In the genomic region with DNA sequence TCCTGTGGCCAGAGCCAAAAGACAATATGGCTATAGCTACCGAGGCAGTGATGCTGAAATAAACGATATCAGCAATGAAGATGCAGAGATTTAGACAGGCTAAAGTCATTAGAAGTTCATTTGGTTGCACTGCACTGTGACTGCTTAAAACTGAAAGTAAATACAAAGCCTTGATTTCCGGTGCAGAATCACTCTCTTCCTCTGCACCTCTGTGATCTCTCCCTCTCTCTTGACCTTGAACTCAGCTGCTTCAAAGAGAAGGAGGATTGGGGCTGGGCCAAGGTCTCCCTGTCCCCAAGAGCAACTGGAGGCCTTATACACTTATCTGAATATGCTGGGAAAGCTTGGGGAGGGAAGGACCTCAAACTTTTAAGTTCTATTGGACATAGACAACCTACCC, we compare ENCODE assay signal across 11 cellular contexts. TPM values are rescaled to one million over a fixed set of nuclear protein-coding genes. Genes with fewer than 3 reads are reported as not detected.
DNase-seq lines count a peak whose midpoint lies in the region; ATAC-seq and TF ChIP-seq lines count a peak whose summit lies in the region.
"Had no signal": no experiment of that assay in that cellular context is flagged by ENCODE, and none has a peak within 500 bp of the region (broad histone marks: within the 10 kb centered on the region; RNA-seq: fewer than 3 reads in every experiment).

No MANE protein-coding gene starts in this region.

- H3K36me3 Mint-ChIP-seq in activated CD4-positive, alpha-beta T cell treated with anti-CD3 and anti-CD28 coated beads for 36 hours (ENCODE audit: low read depth), result no peaks in the 10 kb centered on the region
- no peaks in the 10 kb centered on the region for H3K36me3 Mint-ChIP-seq in natural killer cell treated with Interleukin-12 subunit alpha and Interleukin-12 subunit beta and Interleukin-15 and Interleukin-18, amount 100 ng/mL, for 72 hours

- H3K9me3 Mint-ChIP-seq in activated CD4-positive, alpha-beta T cell treated with anti-CD3 and anti-CD28 coated beads for 36 hours (ENCODE audit: low read depth), result peaks cover 2% of the 10 kb centered on the region
- peaks cover 3% of the 10 kb centered on the region for H3K9me3 Mint-ChIP-seq in natural killer cell treated with Interleukin-12 subunit alpha and Interleukin-12 subunit beta and Interleukin-15 and Interleukin-18, amount 100 ng/mL, for 72 hours

- no peak for TF ChIP-seq CTCF in GM10248 (IDR thresholded peaks at IDR 0.05; ENCODE audit: control extremely low read depth, extremely low read depth, low read depth, missing control alignments)

- peak; percentile 86 for ATAC-seq in activated CD4-positive, alpha-beta T cell treated with anti-CD3 and anti-CD28 coated beads for 36 hours
- peak; percentile 73 for ATAC-seq in HG02610 (IDR thresholded peaks at IDR 0.05; ENCODE audit: unreplicated experiment)
- ATAC-seq in SK-N-SH treated with all-trans-retinoic acid at 6 μM for 48 hours, result 0 out of 3 replicates have a peak, but pooled peaks have one; percentile 25
- peak; percentile 65 for ATAC-seq in natural killer cell treated with Interleukin-12 subunit alpha and Interleukin-12 subunit beta and Interleukin-15 and Interleukin-18, amount 100 ng/mL, for 72 hours
- ATAC-seq in HG03196 (IDR thresholded peaks at IDR 0.05; ENCODE audit: unreplicated experiment), result no peak
- no peak for ATAC-seq in right cardiac atrium

- no peak overlapping the region for H3K4me3 ChIP-seq in right cardiac atrium (ENCODE audit: low read length)

- CTCF ChIA-PET in activated CD4-positive, alpha-beta T cell treated with anti-CD3 and anti-CD28 coated beads for 36 hours (lab: Charles Lee), result interaction anchor here (1.1 kb wide), 1 partner anchor 9 kb away, joined by 3 read pairs; no protein-coding TSS in a partner anchor
- CTCF ChIA-PET in GM10248 (lab: Yijun Ruan, JAX), result interaction anchor here (1.4 kb wide), 1 partner anchor 12 kb away, joined by 7 read pairs; no protein-coding TSS in a partner anchor

- no peak overlapping the region for H3K4me3 Mint-ChIP-seq in activated CD4-positive, alpha-beta T cell treated with anti-CD3 and anti-CD28 coated beads for 36 hours
- H3K4me3 Mint-ChIP-seq in natural killer cell treated with Interleukin-12 subunit alpha and Interleukin-12 subunit beta and Interleukin-15 and Interleukin-18, amount 100 ng/mL, for 72 hours, result no peak overlapping the region

- no peaks in the 10 kb centered on the region for H3K4me1 ChIP-seq in right cardiac atrium (ENCODE audit: control insufficient read depth, insufficient read depth, low read length)

- intact Hi-C loops in activated CD4-positive, alpha-beta T cell treated with anti-CD3 and anti-CD28 coated beads for 36 hours (cut with DNase I, micrococcal nuclease), result no loop called here
- intact Hi-C loops in right cardiac atrium (cut with DNase I), result no loop called here

- H3K9me3 ChIP-seq in right cardiac atrium (ENCODE audit: control insufficient read depth, low read length), result no peaks in the 10 kb centered on the region

- peak; percentile 11 for DNase-seq in activated CD4-positive, alpha-beta T cell treated with anti-CD3 and anti-CD28 coated beads for 36 hours
- no peak for DNase-seq in activated CD4-positive, alpha-beta T cell treated with anti-CD3 and anti-CD28 coated beads for 1 hour
- DNase-seq in natural killer cell treated with Interleukin-12 subunit alpha and Interleukin-12 subunit beta and Interleukin-15 and Interleukin-18, amount 100 ng/mL, for 72 hours (ENCODE audit: low spot score), result no peak
- DNase-seq in GM10248 (ENCODE audit: extremely low spot score), result no peak
- DNase-seq in right cardiac atrium, result no peak
- DNase-seq: NCI-H1092 had no signal

- H3K27me3 Mint-ChIP-seq in activated CD4-positive, alpha-beta T cell treated with anti-CD3 and anti-CD28 coated beads for 36 hours, result peaks cover 2% of the 10 kb centered on the region
- peaks cover 3 to 8% of the 10 kb centered on the region in 2 donors for H3K27me3 Mint-ChIP-seq in natural killer cell treated with Interleukin-12 subunit alpha and Interleukin-12 subunit beta and Interleukin-15 and Interleukin-18, amount 100 ng/mL, for 72 hours

- no peak overlapping the region for H3K27ac ChIP-seq in right cardiac atrium (ENCODE audit: low read length)
- H3K27ac ChIP-seq: RWPE1 had no signal

- no peaks in the 10 kb centered on the region for H3K27me3 ChIP-seq in right cardiac atrium (ENCODE audit: control insufficient read depth, insufficient read depth)

- peak overlapping the region; percentile 83 for H3K27ac Mint-ChIP-seq in activated CD4-positive, alpha-beta T cell treated with anti-CD3 and anti-CD28 coated beads for 36 hours
- H3K27ac Mint-ChIP-seq in natural killer cell treated with Interleukin-12 subunit alpha and Interleukin-12 subunit beta and Interleukin-15 and Interleukin-18, amount 100 ng/mL, for 72 hours, result no peak overlapping the region

- WGBS in right cardiac atrium, result 56% methylated on average over 3 of the region's 3 CpGs

- H3K4me1 Mint-ChIP-seq in activated CD4-positive, alpha-beta T cell treated with anti-CD3 and anti-CD28 coated beads for 36 hours, result peaks cover 20% of the 10 kb centered on the region
- H3K4me1 Mint-ChIP-seq in natural killer cell treated with Interleukin-12 subunit alpha and Interleukin-12 subunit beta and Interleukin-15 and Interleukin-18, amount 100 ng/mL, for 72 hours (ENCODE audit: low read depth in 2 of 2), result peaks cover 10 to 13% of the 10 kb centered on the region in 2 donors

- POLR2A ChIA-PET in activated CD4-positive, alpha-beta T cell treated with anti-CD3 and anti-CD28 coated beads for 36 hours (lab: Charles Lee), result no interaction called here
- POLR2A ChIA-PET in GM10248 (lab: Yijun Ruan, JAX), result no interaction called here

TF ChIP-seq in SK-N-SH treated with all-trans-retinoic acid at 6 μM for 48 hours, 23 proteins besides CTCF, POLR2A, EP300 and RAD21:
- TF ChIP-seq CSDC2 (CRISPR knock-in tag; IDR thresholded peaks at IDR 0.05) (no peak), TSHZ2 (CRISPR knock-in tag; IDR thresholded peaks at IDR 0.05) (no peak), OSR1 (CRISPR knock-in tag; IDR thresholded peaks at IDR 0.05) (no peak), ZNF8 (CRISPR knock-in tag; IDR thresholded peaks at IDR 0.05) (no peak)
- TF ChIP-seq, protein P1, sequence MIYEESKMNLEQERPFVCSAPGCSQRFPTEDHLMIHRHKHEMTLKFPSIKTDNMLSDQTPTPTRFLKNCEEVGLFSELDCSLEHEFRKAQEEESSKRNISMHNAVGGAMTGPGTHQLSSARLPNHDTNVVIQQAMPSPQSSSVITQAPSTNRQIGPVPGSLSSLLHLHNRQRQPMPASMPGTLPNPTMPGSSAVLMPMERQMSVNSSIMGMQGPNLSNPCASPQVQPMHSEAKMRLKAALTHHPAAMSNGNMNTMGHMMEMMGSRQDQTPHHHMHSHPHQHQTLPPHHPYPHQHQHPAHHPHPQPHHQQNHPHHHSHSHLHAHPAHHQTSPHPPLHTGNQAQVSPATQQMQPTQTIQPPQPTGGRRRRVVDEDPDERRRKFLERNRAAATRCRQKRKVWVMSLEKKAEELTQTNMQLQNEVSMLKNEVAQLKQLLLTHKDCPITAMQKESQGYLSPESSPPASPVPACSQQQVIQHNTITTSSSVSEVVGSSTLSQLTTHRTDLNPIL (CRISPR knock-in tag; IDR thresholded peaks at IDR 0.05; ENCODE audit: low read depth), result no peak
TF ChIP-seq in SK-N-SH treated with all-trans-retinoic acid at 6 μM for 48 hours: peak in this region for 0.

RNA-seq across cellular contexts. Expression of gene SPACA1, which starts 34.6 kb away (rescaled TPM):
- not detected for total RNA-seq in activated CD4-positive, alpha-beta T cell treated with anti-CD3 and anti-CD28 coated beads for 36 hours
- total RNA-seq in natural killer cell treated with Interleukin-12 subunit alpha and Interleukin-12 subunit beta and Interleukin-15 and Interleukin-18, amount 100 ng/mL, for 72 hours, result not detected
- total RNA-seq in right cardiac atrium, result not detected
- polyA plus RNA-seq in right cardiac atrium, result not detected
- total RNA-seq: dermis microvascular lymphatic vessel endothelial cell had no signal

Comparison
In these comparisons a context has a peak if more than half of its experiments do, and no peak if none do; other contexts are left out.
1. ATAC-seq: peak in activated CD4-positive, alpha-beta T cell treated with anti-CD3 and anti-CD28 coated beads for 36 hours (single experiment), HG02610 (single experiment), SK-N-SH treated with all-trans-retinoic acid at 6 μM for 48 hours (single experiment) and natural killer cell treated with Interleukin-12 subunit alpha and Interleukin-12 subunit beta and Interleukin-15 and Interleukin-18, amount 100 ng/mL, for 72 hours (2 of 2); none in HG03196 (single experiment) and right cardiac atrium (0 of 2).